ENCODE assay signal across 1 cellular context in genomic region chr1:244093265-244093638, GRCh38.
TF ChIP-seq lines count a peak whose summit lies in the region.

No MANE protein-coding gene starts in this region.

TF ChIP-seq in A549, 52 proteins besides CTCF, POLR2A, EP300 and RAD21 (continued from another document):
- TF ChIP-seq, protein P1, sequence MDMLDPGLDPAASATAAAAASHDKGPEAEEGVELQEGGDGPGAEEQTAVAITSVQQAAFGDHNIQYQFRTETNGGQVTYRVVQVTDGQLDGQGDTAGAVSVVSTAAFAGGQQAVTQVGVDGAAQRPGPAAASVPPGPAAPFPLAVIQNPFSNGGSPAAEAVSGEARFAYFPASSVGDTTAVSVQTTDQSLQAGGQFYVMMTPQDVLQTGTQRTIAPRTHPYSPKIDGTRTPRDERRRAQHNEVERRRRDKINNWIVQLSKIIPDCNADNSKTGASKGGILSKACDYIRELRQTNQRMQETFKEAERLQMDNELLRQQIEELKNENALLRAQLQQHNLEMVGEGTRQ (IDR thresholded peaks at IDR 0.05), result no peak
- TF ChIP-seq BCL3 (IDR thresholded peaks at IDR 0.05), result no peak
